In the genomic region with DNA sequence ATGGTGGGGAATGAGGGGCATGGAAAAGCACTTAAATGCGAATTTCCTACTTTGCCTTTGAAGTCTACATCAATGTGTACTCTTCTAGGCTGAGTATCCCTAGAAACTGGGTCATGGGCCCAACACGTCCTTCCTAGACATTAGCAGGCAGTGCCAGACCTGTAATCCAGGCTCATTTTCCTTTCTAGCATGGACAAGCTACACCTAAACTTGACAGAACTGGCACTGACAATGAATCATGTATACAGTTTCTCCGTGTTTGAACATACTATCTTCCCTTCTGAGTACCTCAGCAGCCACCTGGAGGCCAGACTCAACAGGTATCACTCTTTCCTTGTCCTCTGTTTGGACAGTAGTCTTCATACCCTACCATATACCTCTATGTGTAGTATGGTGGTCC, we compare ENCODE assay signal across 21 cellular contexts. TPM values are rescaled to one million over a fixed set of nuclear protein-coding genes. Genes with fewer than 3 reads are reported as not detected.
"Had no signal": no experiment of that assay in that cellular context is flagged by ENCODE, and none has a peak within 500 bp of the region (broad histone marks: within the 10 kb centered on the region; RNA-seq: fewer than 3 reads in every experiment).

No MANE protein-coding gene starts in this region.

- DNase-seq: activated gamma-delta T cell; amygdala; foreskin fibroblast; naive thymus-derived CD8-positive, alpha-beta T cell; posterior cingulate gyrus; right lobe of liver; SK-N-SH; stimulated activated CD4-positive, alpha-beta T cell treated with anti-CD3 and anti-CD28 coated beads, Interleukin-1b, Interleukin-23, amount 100 ng/mL, for 48 hours; testis; trophoblast cell; uterus had no signal

- H3K27me3 Mint-ChIP-seq: naive thymus-derived CD8-positive, alpha-beta T cell had no signal

- H3K27ac Mint-ChIP-seq: mesothelial cell of epicardium, neural progenitor cell had no signal

- H3K4me3 Mint-ChIP-seq: mesothelial cell of epicardium; naive thymus-derived CD8-positive, alpha-beta T cell; neural progenitor cell had no signal

- H3K4me3 ChIP-seq: cardiac muscle cell, neural progenitor cell, right lobe of liver, skin epidermis, testis, uterus had no signal

- H3K4me1 Mint-ChIP-seq: mesothelial cell of epicardium had no signal

- H3K36me3 Mint-ChIP-seq: mesothelial cell of epicardium, neural progenitor cell had no signal

- H3K9me3 Mint-ChIP-seq: mesothelial cell of epicardium; naive thymus-derived CD8-positive, alpha-beta T cell; neural progenitor cell had no signal

- ATAC-seq: left lobe of liver; naive thymus-derived CD8-positive, alpha-beta T cell; right lobe of liver had no signal

RNA-seq across cellular contexts. Expression of a gene that starts 25.8 kb away (rescaled TPM):
- total RNA-seq: fibroblast of lung, lung microvascular endothelial cell had no signal

RNA-seq across cellular contexts. Expression of a gene that starts 26.1 kb away (rescaled TPM):
- total RNA-seq: chondrocyte, epithelial cell of proximal tubule, kidney epithelial cell, lung microvascular endothelial cell had no signal

RNA-seq across cellular contexts. Expression of a gene that starts 50.2 kb away (rescaled TPM):
- total RNA-seq: cardiac muscle cell, chondrocyte, epithelial cell of proximal tubule, fibroblast of lung, lung microvascular endothelial cell, mesothelial cell of epicardium, uterus had no signal
